1 cellular context compared by ENCODE assay signal in the genomic region with DNA sequence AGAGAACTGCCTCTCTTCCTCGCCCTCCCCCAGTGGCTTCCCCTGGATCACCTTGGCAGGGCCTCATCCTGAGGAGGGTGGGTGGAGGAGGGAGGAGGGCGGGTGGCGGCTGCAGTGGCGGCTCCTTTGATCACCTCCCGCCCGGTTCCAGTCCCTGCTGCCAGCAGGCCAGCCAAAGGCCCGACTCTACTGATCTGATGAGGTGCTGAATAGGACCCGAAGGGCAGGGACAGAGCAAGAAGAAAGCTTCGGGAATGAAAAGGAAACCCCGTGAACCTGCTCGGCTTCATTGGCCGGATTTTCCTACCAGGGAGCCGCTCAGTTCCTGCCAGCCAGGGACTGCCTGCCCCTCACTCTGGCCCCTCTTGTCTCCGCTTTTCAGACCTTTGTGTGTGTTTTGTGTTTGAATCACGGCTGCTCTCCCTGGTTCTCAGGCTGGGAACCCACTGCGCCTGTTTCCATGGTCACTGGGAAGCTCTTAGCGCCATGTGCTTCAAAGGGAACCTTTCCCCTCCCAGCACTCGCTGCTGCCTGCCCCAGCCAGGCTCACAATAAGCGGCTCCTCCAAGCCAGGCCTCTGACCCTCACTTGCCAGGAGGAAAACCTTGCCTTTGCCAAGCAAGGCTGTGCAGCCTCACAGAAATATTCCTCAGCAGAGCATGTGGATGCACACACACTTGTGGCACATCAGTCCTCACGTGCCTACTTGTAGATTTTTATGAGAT.
TF ChIP-seq lines count a peak whose summit lies in the region.

No MANE protein-coding gene starts in this region.

TF ChIP-seq in HepG2, 621 proteins besides CTCF, POLR2A, EP300 and RAD21 (continued from another document and continues in another):
- TF ChIP-seq, protein P1, sequence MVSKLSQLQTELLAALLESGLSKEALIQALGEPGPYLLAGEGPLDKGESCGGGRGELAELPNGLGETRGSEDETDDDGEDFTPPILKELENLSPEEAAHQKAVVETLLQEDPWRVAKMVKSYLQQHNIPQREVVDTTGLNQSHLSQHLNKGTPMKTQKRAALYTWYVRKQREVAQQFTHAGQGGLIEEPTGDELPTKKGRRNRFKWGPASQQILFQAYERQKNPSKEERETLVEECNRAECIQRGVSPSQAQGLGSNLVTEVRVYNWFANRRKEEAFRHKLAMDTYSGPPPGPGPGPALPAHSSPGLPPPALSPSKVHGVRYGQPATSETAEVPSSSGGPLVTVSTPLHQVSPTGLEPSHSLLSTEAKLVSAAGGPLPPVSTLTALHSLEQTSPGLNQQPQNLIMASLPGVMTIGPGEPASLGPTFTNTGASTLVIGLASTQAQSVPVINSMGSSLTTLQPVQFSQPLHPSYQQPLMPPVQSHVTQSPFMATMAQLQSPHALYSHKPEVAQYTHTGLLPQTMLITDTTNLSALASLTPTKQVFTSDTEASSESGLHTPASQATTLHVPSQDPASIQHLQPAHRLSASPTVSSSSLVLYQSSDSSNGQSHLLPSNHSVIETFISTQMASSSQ (IDR thresholded peaks at IDR 0.05; ENCODE audit: low read depth) = 0 out of 2 replicates have a peak, but pooled peaks have one; percentile 50
- TF ChIP-seq, protein P1 (CRISPR knock-in tag; IDR thresholded peaks at IDR 0.05; ENCODE audit: borderline replicate concordance) = no peak; the same call in 1 of the 2 replicates
- TF ChIP-seq CCDC6 (CRISPR knock-in tag; IDR thresholded peaks at IDR 0.05) (peak; percentile 90), ZBTB8A (CRISPR knock-in tag; IDR thresholded peaks at IDR 0.05; ENCODE audit: borderline replicate concordance, low read depth) (no peak), NR2C2 (CRISPR knock-in tag; IDR thresholded peaks at IDR 0.05; ENCODE audit: borderline replicate concordance) (peak; percentile 43; the same call in 1 of the 2 replicates), BRD4 (CRISPR knock-in tag; IDR thresholded peaks at IDR 0.05) (peak; percentile 33; the same call in 1 of the 2 replicates), KLF12 (CRISPR knock-in tag; IDR thresholded peaks at IDR 0.05; ENCODE audit: borderline replicate concordance) (0 out of 2 replicates have a peak, but pooled peaks have one; percentile 10), ZNF337 (CRISPR knock-in tag; IDR thresholded peaks at IDR 0.05; ENCODE audit: borderline replicate concordance, low read depth) (0 out of 2 replicates have a peak, but pooled peaks have one; percentile 31), ZNF841 (CRISPR knock-in tag; IDR thresholded peaks at IDR 0.05; ENCODE audit: borderline replicate concordance) (no peak), ISL2 (CRISPR knock-in tag; IDR thresholded peaks at IDR 0.05) (peak; percentile 74), LCORL (IDR thresholded peaks at IDR 0.05) (no peak), LCORL (CRISPR knock-in tag; IDR thresholded peaks at IDR 0.05) (0 out of 2 replicates have a peak, but pooled peaks have one; percentile 50), ATF7 (IDR thresholded peaks at IDR 0.05) (no peak), ATF7 (CRISPR knock-in tag; IDR thresholded peaks at IDR 0.05) (0 out of 2 replicates have a peak, but pooled peaks have one; percentile 36), KDM5A (IDR thresholded peaks at IDR 0.05; ENCODE audit: borderline replicate concordance, low read length) (no peak), ZNF430 (CRISPR knock-in tag; IDR thresholded peaks at IDR 0.05) (0 out of 2 replicates have a peak, but pooled peaks have one; percentile 27), MED1 (CRISPR knock-in tag; IDR thresholded peaks at IDR 0.05) (peak; percentile 70; the same call in 1 of the 2 replicates), XRCC5 (optimal IDR thresholded peaks at IDR 0.05; ENCODE audit: low read length) (peak; percentile 55), SALL1 (CRISPR knock-in tag; IDR thresholded peaks at IDR 0.05) (peak; percentile 51), SIN3A (IDR thresholded peaks at IDR 0.05; ENCODE audit: borderline replicate concordance, low read depth, low read length) (peak; percentile 90), ZNF558 (CRISPR knock-in tag; IDR thresholded peaks at IDR 0.05; ENCODE audit: borderline replicate concordance) (no peak), RXRA (CRISPR knock-in tag; IDR thresholded peaks at IDR 0.05) (peak; percentile 74)
- TF ChIP-seq, protein P2, sequence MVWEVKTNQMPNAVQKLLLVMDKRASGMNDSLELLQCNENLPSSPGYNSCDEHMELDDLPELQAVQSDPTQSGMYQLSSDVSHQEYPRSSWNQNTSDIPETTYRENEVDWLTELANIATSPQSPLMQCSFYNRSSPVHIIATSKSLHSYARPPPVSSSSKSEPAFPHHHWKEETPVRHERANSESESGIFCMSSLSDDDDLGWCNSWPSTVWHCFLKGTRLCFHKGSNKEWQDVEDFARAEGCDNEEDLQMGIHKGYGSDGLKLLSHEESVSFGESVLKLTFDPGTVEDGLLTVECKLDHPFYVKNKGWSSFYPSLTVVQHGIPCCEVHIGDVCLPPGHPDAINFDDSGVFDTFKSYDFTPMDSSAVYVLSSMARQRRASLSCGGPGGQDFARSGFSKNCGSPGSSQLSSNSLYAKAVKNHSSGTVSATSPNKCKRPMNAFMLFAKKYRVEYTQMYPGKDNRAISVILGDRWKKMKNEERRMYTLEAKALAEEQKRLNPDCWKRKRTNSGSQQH (CRISPR knock-in tag; IDR thresholded peaks at IDR 0.05; ENCODE audit: low read depth) = peak; percentile 41; the same call in 1 of the 2 replicates
- TF ChIP-seq, protein P3, sequence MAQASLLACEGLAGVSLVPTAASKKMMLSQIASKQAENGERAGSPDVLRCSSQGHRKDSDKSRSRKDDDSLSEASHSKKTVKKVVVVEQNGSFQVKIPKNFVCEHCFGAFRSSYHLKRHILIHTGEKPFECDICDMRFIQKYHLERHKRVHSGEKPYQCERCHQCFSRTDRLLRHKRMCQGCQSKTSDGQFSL (CRISPR knock-in tag; IDR thresholded peaks at IDR 0.05) = no peak
- TF ChIP-seq, protein P4, sequence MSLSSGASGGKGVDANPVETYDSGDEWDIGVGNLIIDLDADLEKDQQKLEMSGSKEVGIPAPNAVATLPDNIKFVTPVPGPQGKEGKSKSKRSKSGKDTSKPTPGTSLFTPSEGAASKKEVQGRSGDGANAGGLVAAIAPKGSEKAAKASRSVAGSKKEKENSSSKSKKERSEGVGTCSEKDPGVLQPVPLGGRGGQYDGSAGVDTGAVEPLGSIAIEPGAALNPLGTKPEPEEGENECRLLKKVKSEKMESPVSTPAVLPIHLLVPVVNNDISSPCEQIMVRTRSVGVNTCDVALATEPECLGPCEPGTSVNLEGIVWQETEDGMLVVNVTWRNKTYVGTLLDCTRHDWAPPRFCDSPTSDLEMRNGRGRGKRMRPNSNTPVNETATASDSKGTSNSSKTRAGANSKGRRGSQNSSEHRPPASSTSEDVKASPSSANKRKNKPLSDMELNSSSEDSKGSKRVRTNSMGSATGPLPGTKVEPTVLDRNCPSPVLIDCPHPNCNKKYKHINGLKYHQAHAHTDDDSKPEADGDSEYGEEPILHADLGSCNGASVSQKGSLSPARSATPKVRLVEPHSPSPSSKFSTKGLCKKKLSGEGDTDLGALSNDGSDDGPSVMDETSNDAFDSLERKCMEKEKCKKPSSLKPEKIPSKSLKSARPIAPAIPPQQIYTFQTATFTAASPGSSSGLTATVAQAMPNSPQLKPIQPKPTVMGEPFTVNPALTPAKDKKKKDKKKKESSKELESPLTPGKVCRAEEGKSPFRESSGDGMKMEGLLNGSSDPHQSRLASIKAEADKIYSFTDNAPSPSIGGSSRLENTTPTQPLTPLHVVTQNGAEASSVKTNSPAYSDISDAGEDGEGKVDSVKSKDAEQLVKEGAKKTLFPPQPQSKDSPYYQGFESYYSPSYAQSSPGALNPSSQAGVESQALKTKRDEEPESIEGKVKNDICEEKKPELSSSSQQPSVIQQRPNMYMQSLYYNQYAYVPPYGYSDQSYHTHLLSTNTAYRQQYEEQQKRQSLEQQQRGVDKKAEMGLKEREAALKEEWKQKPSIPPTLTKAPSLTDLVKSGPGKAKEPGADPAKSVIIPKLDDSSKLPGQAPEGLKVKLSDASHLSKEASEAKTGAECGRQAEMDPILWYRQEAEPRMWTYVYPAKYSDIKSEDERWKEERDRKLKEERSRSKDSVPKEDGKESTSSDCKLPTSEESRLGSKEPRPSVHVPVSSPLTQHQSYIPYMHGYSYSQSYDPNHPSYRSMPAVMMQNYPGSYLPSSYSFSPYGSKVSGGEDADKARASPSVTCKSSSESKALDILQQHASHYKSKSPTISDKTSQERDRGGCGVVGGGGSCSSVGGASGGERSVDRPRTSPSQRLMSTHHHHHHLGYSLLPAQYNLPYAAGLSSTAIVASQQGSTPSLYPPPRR (CRISPR knock-in tag; IDR thresholded peaks at IDR 0.05; ENCODE audit: borderline replicate concordance) = peak; percentile 82; the same call in 1 of the 2 replicates
- TF ChIP-seq, protein P5, sequence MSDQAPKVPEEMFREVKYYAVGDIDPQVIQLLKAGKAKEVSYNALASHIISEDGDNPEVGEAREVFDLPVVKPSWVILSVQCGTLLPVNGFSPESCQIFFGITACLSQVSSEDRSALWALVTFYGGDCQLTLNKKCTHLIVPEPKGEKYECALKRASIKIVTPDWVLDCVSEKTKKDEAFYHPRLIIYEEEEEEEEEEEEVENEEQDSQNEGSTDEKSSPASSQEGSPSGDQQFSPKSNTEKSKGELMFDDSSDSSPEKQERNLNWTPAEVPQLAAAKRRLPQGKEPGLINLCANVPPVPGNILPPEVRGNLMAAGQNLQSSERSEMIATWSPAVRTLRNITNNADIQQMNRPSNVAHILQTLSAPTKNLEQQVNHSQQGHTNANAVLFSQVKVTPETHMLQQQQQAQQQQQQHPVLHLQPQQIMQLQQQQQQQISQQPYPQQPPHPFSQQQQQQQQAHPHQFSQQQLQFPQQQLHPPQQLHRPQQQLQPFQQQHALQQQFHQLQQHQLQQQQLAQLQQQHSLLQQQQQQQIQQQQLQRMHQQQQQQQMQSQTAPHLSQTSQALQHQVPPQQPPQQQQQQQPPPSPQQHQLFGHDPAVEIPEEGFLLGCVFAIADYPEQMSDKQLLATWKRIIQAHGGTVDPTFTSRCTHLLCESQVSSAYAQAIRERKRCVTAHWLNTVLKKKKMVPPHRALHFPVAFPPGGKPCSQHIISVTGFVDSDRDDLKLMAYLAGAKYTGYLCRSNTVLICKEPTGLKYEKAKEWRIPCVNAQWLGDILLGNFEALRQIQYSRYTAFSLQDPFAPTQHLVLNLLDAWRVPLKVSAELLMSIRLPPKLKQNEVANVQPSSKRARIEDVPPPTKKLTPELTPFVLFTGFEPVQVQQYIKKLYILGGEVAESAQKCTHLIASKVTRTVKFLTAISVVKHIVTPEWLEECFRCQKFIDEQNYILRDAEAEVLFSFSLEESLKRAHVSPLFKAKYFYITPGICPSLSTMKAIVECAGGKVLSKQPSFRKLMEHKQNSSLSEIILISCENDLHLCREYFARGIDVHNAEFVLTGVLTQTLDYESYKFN (CRISPR knock-in tag; conservative IDR thresholded peaks at IDR 0.05) = peak; percentile 72
- TF ChIP-seq, protein P6, sequence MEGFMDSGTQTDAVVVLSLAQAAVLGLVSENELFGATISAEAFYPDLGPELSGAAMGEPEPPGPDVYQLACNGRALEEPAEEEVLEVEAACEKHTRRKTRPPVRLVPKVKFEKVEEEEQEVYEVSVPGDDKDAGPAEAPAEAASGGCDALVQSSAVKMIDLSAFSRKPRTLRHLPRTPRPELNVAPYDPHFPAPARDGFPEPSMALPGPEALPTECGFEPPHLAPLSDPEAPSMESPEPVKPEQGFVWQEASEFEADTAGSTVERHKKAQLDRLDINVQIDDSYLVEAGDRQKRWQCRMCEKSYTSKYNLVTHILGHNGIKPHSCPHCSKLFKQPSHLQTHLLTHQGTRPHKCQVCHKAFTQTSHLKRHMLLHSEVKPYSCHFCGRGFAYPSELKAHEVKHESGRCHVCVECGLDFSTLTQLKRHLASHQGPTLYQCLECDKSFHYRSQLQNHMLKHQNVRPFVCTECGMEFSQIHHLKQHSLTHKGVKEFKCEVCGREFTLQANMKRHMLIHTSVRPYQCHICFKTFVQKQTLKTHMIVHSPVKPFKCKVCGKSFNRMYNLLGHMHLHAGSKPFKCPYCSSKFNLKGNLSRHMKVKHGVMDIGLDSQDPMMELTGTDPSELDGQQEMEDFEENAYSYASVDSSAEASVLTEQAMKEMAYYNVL (CRISPR knock-in tag; IDR thresholded peaks at IDR 0.05; ENCODE audit: borderline replicate concordance) = no peak
- TF ChIP-seq, protein P7, sequence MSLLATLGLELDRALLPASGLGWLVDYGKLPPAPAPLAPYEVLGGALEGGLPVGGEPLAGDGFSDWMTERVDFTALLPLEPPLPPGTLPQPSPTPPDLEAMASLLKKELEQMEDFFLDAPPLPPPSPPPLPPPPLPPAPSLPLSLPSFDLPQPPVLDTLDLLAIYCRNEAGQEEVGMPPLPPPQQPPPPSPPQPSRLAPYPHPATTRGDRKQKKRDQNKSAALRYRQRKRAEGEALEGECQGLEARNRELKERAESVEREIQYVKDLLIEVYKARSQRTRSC (CRISPR knock-in tag; IDR thresholded peaks at IDR 0.05; ENCODE audit: low read depth) = 0 out of 2 replicates have a peak, but pooled peaks have one; percentile 22
- TF ChIP-seq, protein P8, sequence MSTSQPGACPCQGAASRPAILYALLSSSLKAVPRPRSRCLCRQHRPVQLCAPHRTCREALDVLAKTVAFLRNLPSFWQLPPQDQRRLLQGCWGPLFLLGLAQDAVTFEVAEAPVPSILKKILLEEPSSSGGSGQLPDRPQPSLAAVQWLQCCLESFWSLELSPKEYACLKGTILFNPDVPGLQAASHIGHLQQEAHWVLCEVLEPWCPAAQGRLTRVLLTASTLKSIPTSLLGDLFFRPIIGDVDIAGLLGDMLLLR (CRISPR knock-in tag; IDR thresholded peaks at IDR 0.05) = 0 out of 2 replicates have a peak, but pooled peaks have one; percentile 25
- TF ChIP-seq, protein P9, sequence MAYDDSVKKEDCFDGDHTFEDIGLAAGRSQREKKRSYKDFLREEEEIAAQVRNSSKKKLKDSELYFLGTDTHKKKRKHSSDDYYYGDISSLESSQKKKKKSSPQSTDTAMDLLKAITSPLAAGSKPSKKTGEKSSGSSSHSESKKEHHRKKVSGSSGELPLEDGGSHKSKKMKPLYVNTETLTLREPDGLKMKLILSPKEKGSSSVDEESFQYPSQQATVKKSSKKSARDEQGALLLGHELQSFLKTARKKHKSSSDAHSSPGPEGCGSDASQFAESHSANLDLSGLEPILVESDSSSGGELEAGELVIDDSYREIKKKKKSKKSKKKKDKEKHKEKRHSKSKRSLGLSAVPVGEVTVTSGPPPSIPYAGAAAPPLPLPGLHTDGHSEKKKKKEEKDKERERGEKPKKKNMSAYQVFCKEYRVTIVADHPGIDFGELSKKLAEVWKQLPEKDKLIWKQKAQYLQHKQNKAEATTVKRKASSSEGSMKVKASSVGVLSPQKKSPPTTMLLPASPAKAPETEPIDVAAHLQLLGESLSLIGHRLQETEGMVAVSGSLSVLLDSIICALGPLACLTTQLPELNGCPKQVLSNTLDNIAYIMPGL (CRISPR knock-in tag; IDR thresholded peaks at IDR 0.05; ENCODE audit: borderline replicate concordance in 1 of 2, low read depth in 1 of 2) = peak; percentile 16 to 66; a peak in 2 of 4 replicates
